ENCODE assay signal across 11 cellular contexts in the genomic region with DNA sequence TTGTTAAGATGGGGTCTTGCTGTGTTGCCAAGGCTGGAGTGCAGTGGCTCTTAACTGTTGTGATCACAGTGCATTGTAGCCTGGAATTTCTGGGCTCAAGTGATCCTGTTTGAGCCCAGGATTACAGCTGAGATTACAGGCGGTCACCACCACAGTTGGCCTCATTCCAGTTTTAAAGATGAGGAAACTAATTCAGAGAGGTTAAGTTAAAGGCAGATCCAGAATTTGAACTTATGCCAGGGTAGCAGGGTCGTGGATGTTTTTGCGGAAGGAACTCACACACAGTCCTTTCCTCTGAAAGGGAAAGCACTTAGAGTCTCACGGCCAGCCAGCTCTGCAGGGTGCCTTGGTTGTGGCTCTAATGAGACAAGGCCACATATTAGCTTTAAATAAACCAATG.
DNase-seq lines count a peak whose midpoint lies in the region; ATAC-seq, FAIRE-seq and TF ChIP-seq lines count a peak whose summit lies in the region.
"Had no signal": no experiment of that assay in that cellular context is flagged by ENCODE, and none has a peak within 500 bp of the region (broad histone marks: within the 10 kb centered on the region; RNA-seq: fewer than 3 reads in every experiment).

No MANE protein-coding gene starts in this region.

- no peaks in the 10 kb centered on the region for H3K9me3 ChIP-seq in H1 (ENCODE audit: insufficient read depth in 2 of 2, low read depth in 1 of 2, low read length in 1 of 2)
- H3K9me3 ChIP-seq: upper lobe of left lung had no signal

- TF ChIP-seq RAD21 in H1 (IDR thresholded peaks at IDR 0.05 in 1 of 2, conservative IDR thresholded peaks at IDR 0.05 in 1 of 2; ENCODE audit: low read depth in 2 of 2, low read length in 2 of 2): no peak

- H2AFZ ChIP-seq in H1 (ENCODE audit: low read length): no peak overlapping the region

- no peak overlapping the region for H3K14ac ChIP-seq in H1 (ENCODE audit: insufficient read length)

- H3K4ac ChIP-seq in H1 (replicated peaks; ENCODE audit: insufficient read length, low read depth, low read length): no peak overlapping the region

- H4K20me1 ChIP-seq in H1 (replicated peaks in 1 of 2; ENCODE audit: control insufficient read depth in 1 of 2, insufficient read depth in 2 of 2, low read length in 2 of 2): peaks cover 0 to 1% of the 10 kb centered on the region in 2 experiments

- peak; percentile 55 for DNase-seq in NCI-H69 (lab: John Stamatoyannopoulos, UW)
- no peak for DNase-seq in H1 (ENCODE audit: low read depth in 1 of 2, low spot score in 2 of 2)
- no peak for DNase-seq in nephron progenitor cell
- no peak for DNase-seq in NCI-H146 (lab: John Stamatoyannopoulos, UW)
- DNase-seq in T1000 (lab: John Stamatoyannopoulos, UW): no peak
- no peak for DNase-seq in activated naive CD4-positive, alpha-beta T cell treated with anti-CD3 and anti-CD28 coated beads, Interleukin-2, amount 10 ng/mL, durations not matched to agents 7 days and 5 days
- DNase-seq: natural killer cell had no signal

- no peak overlapping the region for H4K5ac ChIP-seq in H1 (ENCODE audit: insufficient read length, low read depth, low read length)

- H3K27ac ChIP-seq in H1 (ENCODE audit: low read depth, low read length): no peak overlapping the region

- no peak overlapping the region for H3K56ac ChIP-seq in H1 (replicated peaks; ENCODE audit: insufficient read length, low read depth, low read length)

- no peak overlapping the region for H2BK120ac ChIP-seq in H1 (replicated peaks; ENCODE audit: low read depth, low read length)

- peak overlapping the region; percentile 56; the same call in 1 of the 2 replicates for H2AK5ac ChIP-seq in H1 (ENCODE audit: low read depth, low read length)

- H2BK20ac ChIP-seq in H1 (ENCODE audit: low read length): peak overlapping the region; percentile 15

- WGBS in H1 (ENCODE audit: extremely low coverage in 1 of 2, insufficient coverage in 1 of 2, insufficient read length in 1 of 2, insufficient replicate concordance in 2 of 2, low coverage in 1 of 2, low lambda C conversion rate in 2 of 2, missing lambda C conversion rate in 1 of 2), 2 experiments: 62% methylated on average over 4 of the region's 4 CpGs; no CpG with 5 or more reads in 1 of the 2 experiments

- no peak overlapping the region for H3K4me3 Mint-ChIP-seq in nephron progenitor cell
- H3K4me3 Mint-ChIP-seq in activated naive CD4-positive, alpha-beta T cell treated with anti-CD3 and anti-CD28 coated beads, Interleukin-2, amount 10 ng/mL, durations not matched to agents 7 days and 5 days: no peak overlapping the region
- H3K4me3 Mint-ChIP-seq: natural killer cell had no signal

- TF ChIP-seq CTCF in H1 (IDR thresholded peaks at IDR 0.05; ENCODE audit: control extremely low read depth in 1 of 3, insufficient read depth in 1 of 3, low read depth in 1 of 3, low read length in 3 of 3) (no peak), nephron progenitor cell (IDR thresholded peaks at IDR 0.05) (no peak)

- H3K36me3 ChIP-seq in H1 (ENCODE audit: control insufficient read depth in 2 of 4, insufficient read depth in 4 of 4, low read length in 3 of 4): peaks cover 0 to 14% (median 2%) of the 10 kb centered on the region in 4 experiments; a peak in 2 of 8 replicates

- no peaks in the 10 kb centered on the region; the same call in 1 of the 2 replicates for H3K79me1 ChIP-seq in H1 (ENCODE audit: low read depth, low read length)

- H3K4me2 ChIP-seq in H1 (ENCODE audit: insufficient read depth in 1 of 2, low read depth in 2 of 2, low read length in 2 of 2): peak overlapping the region in 1 of 2 experiments; percentile 18; a peak in 1 of 4 replicates

- peaks cover 0 to 58% of the 10 kb centered on the region in 2 experiments; a peak in 2 of 4 replicates for H3K79me2 ChIP-seq in H1 (ENCODE audit: control insufficient read depth in 1 of 2, insufficient read depth in 2 of 2, low read length in 2 of 2)

- H4K91ac ChIP-seq in H1 (replicated peaks; ENCODE audit: insufficient read length, low read length): no peak overlapping the region

- peaks cover 30% of the 10 kb centered on the region for H3K4me1 Mint-ChIP-seq in nephron progenitor cell
- no peaks in the 10 kb centered on the region for H3K4me1 Mint-ChIP-seq in activated naive CD4-positive, alpha-beta T cell treated with anti-CD3 and anti-CD28 coated beads, Interleukin-2, amount 10 ng/mL, durations not matched to agents 7 days and 5 days
- H3K4me1 Mint-ChIP-seq: natural killer cell had no signal

- H2BK15ac ChIP-seq in H1 (ENCODE audit: low read length): peak overlapping the region; percentile 74; the same call in 1 of the 2 replicates

- peak overlapping the region; percentile 38 for H3K18ac ChIP-seq in H1 (ENCODE audit: extremely low read depth, low read length)

- H3K27ac Mint-ChIP-seq in nephron progenitor cell: peak overlapping the region; percentile 60
- H3K27ac Mint-ChIP-seq in activated naive CD4-positive, alpha-beta T cell treated with anti-CD3 and anti-CD28 coated beads, Interleukin-2, amount 10 ng/mL, durations not matched to agents 7 days and 5 days: no peak overlapping the region
- H3K27ac Mint-ChIP-seq: natural killer cell had no signal

- peak; percentile 66 for FAIRE-seq in H1 (lab: Jason Lieb, UNC)
- FAIRE-seq: D721Med had no signal

- no peak overlapping the region for H3K9ac ChIP-seq in H1 (replicated peaks in 1 of 4; ENCODE audit: extremely low read depth in 1 of 4, low read depth in 3 of 4, low read length in 3 of 4)

- POLR2A ChIA-PET in H1 (lab: Charles Lee; ENCODE audit: partially characterized antibody): interaction anchor here (0.7 to 1.4 kb wide), 4 partner anchors 22 to 39 kb away, joined by 3 read pairs; no protein-coding TSS in a partner anchor

- H3K27me3 ChIP-seq in H1 (replicated peaks in 1 of 4; ENCODE audit: control insufficient read depth in 3 of 4, extremely low read depth in 1 of 4, insufficient read depth in 3 of 4, low read length in 3 of 4): no peaks in the 10 kb centered on the region
- H3K27me3 ChIP-seq: upper lobe of left lung had no signal

- no peaks in the 10 kb centered on the region for H3K9me3 Mint-ChIP-seq in nephron progenitor cell
- H3K9me3 Mint-ChIP-seq in activated naive CD4-positive, alpha-beta T cell treated with anti-CD3 and anti-CD28 coated beads, Interleukin-2, amount 10 ng/mL, durations not matched to agents 7 days and 5 days: no peaks in the 10 kb centered on the region
- H3K9me3 Mint-ChIP-seq: natural killer cell had no signal

- H4K8ac ChIP-seq in H1 (ENCODE audit: extremely low read depth, insufficient read depth, low read length): no peak overlapping the region

- ATAC-seq in GM18907 (IDR thresholded peaks at IDR 0.05; ENCODE audit: unreplicated experiment) (peak; percentile 65), HG02571 (IDR thresholded peaks at IDR 0.05; ENCODE audit: unreplicated experiment) (no peak)
- ATAC-seq: natural killer cell had no signal

- no peaks in the 10 kb centered on the region; the same call in 1 of the 2 replicates for H3K23me2 ChIP-seq in H1 (ENCODE audit: low read depth, low read length)

- no peak for TF ChIP-seq POLR2A in H1 (IDR thresholded peaks at IDR 0.05; ENCODE audit: control extremely low read depth in 1 of 2, low read depth in 2 of 2, low read length in 2 of 2)

- H3K27me3 Mint-ChIP-seq in nephron progenitor cell (ENCODE audit: low read depth, poor library complexity): no peaks in the 10 kb centered on the region
- H3K27me3 Mint-ChIP-seq in activated naive CD4-positive, alpha-beta T cell treated with anti-CD3 and anti-CD28 coated beads, Interleukin-2, amount 10 ng/mL, durations not matched to agents 7 days and 5 days: no peaks in the 10 kb centered on the region

- peaks cover 26% of the 10 kb centered on the region for H3K36me3 Mint-ChIP-seq in nephron progenitor cell (ENCODE audit: low read depth)
- H3K36me3 Mint-ChIP-seq in activated naive CD4-positive, alpha-beta T cell treated with anti-CD3 and anti-CD28 coated beads, Interleukin-2, amount 10 ng/mL, durations not matched to agents 7 days and 5 days: no peaks in the 10 kb centered on the region
- H3K36me3 Mint-ChIP-seq: natural killer cell had no signal

- CTCF ChIA-PET in H1 (lab: Charles Lee; ENCODE audit: partially characterized antibody): interaction anchor here (1.1 to 1.3 kb wide), 2 partner anchors 9 to 115 kb away, joined by 3 to 5 read pairs; no protein-coding TSS in a partner anchor
- CTCF ChIA-PET in activated naive CD4-positive, alpha-beta T cell treated with anti-CD3 and anti-CD28 coated beads, Interleukin-2, amount 10 ng/mL, durations not matched to agents 7 days and 5 days (lab: Charles Lee): no interaction called here

- H2BK5ac ChIP-seq in H1 (ENCODE audit: low read depth, low read length): peak overlapping the region; percentile 64; the same call in 1 of the 2 replicates

- H3K4me3 ChIP-seq in H1 (ENCODE audit: extremely low read depth in 1 of 4, insufficient read depth in 2 of 4, low read depth in 3 of 4, low read length in 4 of 4): no peak overlapping the region
- H3K4me3 ChIP-seq: upper lobe of left lung had no signal

- H2BK12ac ChIP-seq in H1 (ENCODE audit: low read depth, low read length): peak overlapping the region; percentile 86

- H3K4me1 ChIP-seq in H1 (replicated peaks in 1 of 4; ENCODE audit: control insufficient read depth in 3 of 4, insufficient read depth in 4 of 4, low read length in 3 of 4): peaks cover 0 to 17% (median 13%) of the 10 kb centered on the region in 4 experiments; a peak in 5 of 7 replicates

- TF ChIP-seq EP300 in H1 (IDR thresholded peaks at IDR 0.05; ENCODE audit: borderline replicate concordance in 1 of 2, low read depth in 2 of 2, low read length in 2 of 2): no peak

- H3K23ac ChIP-seq in H1 (ENCODE audit: insufficient read length): no peak overlapping the region

TF ChIP-seq in H1, 55 proteins besides CTCF, POLR2A, EP300 and RAD21:
- no peak for TF ChIP-seq TCF12 (IDR thresholded peaks at IDR 0.05; ENCODE audit: low read depth, low read length)
- TF ChIP-seq HDAC2 (IDR thresholded peaks at IDR 0.05; ENCODE audit: borderline replicate concordance in 1 of 2, low read depth in 2 of 2, low read length in 2 of 2): no peak
- 0 out of 2 replicates have a peak, but pooled peaks have one; percentile 31 for TF ChIP-seq TEAD4 (IDR thresholded peaks at IDR 0.05; ENCODE audit: low read depth, low read length)
- TF ChIP-seq HDAC6 (IDR thresholded peaks at IDR 0.05; ENCODE audit: low read depth, low read length): no peak
- TF ChIP-seq CBX5 (IDR thresholded peaks at IDR 0.05; ENCODE audit: low read depth, low read length): no peak
- TF ChIP-seq, protein P1, sequence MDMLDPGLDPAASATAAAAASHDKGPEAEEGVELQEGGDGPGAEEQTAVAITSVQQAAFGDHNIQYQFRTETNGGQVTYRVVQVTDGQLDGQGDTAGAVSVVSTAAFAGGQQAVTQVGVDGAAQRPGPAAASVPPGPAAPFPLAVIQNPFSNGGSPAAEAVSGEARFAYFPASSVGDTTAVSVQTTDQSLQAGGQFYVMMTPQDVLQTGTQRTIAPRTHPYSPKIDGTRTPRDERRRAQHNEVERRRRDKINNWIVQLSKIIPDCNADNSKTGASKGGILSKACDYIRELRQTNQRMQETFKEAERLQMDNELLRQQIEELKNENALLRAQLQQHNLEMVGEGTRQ (IDR thresholded peaks at IDR 0.05; ENCODE audit: low read length): no peak
